12 cellular contexts compared by ENCODE assay signal in genomic region chr3:50122071-50122470, GRCh38. TPM values are rescaled to one million over a fixed set of nuclear protein-coding genes. Genes with fewer than 3 reads are reported as not detected.
DNase-seq lines count a peak whose midpoint lies in the region; ATAC-seq and TF ChIP-seq lines count a peak whose summit lies in the region.
"Had no signal": no experiment of that assay in that cellular context is flagged by ENCODE, and none has a peak within 500 bp of the region (broad histone marks: within the 10 kb centered on the region; RNA-seq: fewer than 3 reads in every experiment).

No MANE protein-coding gene starts in this region.

- H3K27ac ChIP-seq in WERI-Rb-1: peak overlapping the region; percentile 86

- DNase-seq in left ventricle myocardium superior (no peak), cardiac septum (ENCODE audit: low spot score) (no peak), WERI-Rb-1 (peak; percentile 63), fibroblast of peridontal ligament (ENCODE audit: extremely low read depth) (peak; percentile 23), ureter (ENCODE audit: low spot score) (no peak), NCI-H2107 (lab: John Stamatoyannopoulos, UW) (no peak)
- no peak for DNase-seq in stimulated activated effector memory CD8-positive, alpha-beta T cell treated with anti-CD3 and anti-CD28 coated beads, Interleukin-12 subunit alpha, Interleukin-12 subunit beta, amount 100 ng/mL, for 72 hours (ENCODE audit: low spot score in 2 of 2)
- DNase-seq: cortex of kidney had no signal

- peak overlapping the region; percentile 79 for H3K27ac Mint-ChIP-seq in stimulated activated effector memory CD8-positive, alpha-beta T cell treated with anti-CD3 and anti-CD28 coated beads, Interleukin-12 subunit alpha, Interleukin-12 subunit beta, amount 100 ng/mL, for 72 hours
- H3K27ac Mint-ChIP-seq: activated naive CD8-positive, alpha-beta T cell treated with anti-CD3 and anti-CD28 coated beads, Interleukin-2, amount 50 U/mL, for 24 hours; H9; memory B cell had no signal

- H3K9me3 Mint-ChIP-seq in stimulated activated effector memory CD8-positive, alpha-beta T cell treated with anti-CD3 and anti-CD28 coated beads, Interleukin-12 subunit alpha, Interleukin-12 subunit beta, amount 100 ng/mL, for 72 hours: no peaks in the 10 kb centered on the region
- H3K9me3 Mint-ChIP-seq: activated naive CD8-positive, alpha-beta T cell treated with anti-CD3 and anti-CD28 coated beads, Interleukin-2, amount 50 U/mL, for 24 hours; H9; memory B cell had no signal

- no peak overlapping the region for H3K4me3 ChIP-seq in WERI-Rb-1 (ENCODE audit: low read depth, low read length)

- intact Hi-C loops in left ventricle myocardium superior (cut with micrococcal nuclease): loop anchor here (5.0 kb wide), 1 partner anchor 65 kb away; no protein-coding TSS in a partner anchor
- intact Hi-C loops in cardiac septum (cut with DNase I): loop anchor here (5.0 kb wide), 1 partner anchor 150 kb away; no protein-coding TSS in a partner anchor

- peaks cover 9% of the 10 kb centered on the region for H3K4me1 Mint-ChIP-seq in stimulated activated effector memory CD8-positive, alpha-beta T cell treated with anti-CD3 and anti-CD28 coated beads, Interleukin-12 subunit alpha, Interleukin-12 subunit beta, amount 100 ng/mL, for 72 hours
- H3K4me1 Mint-ChIP-seq: activated naive CD8-positive, alpha-beta T cell treated with anti-CD3 and anti-CD28 coated beads, Interleukin-2, amount 50 U/mL, for 24 hours; memory B cell had no signal

- H3K9me3 ChIP-seq in WERI-Rb-1 (ENCODE audit: severe bottlenecking): no peaks in the 10 kb centered on the region

- ATAC-seq in left ventricle myocardium superior (peak; percentile 5), GM21576 (IDR thresholded peaks at IDR 0.05; ENCODE audit: unreplicated experiment) (no peak)
- ATAC-seq in stimulated activated effector memory CD8-positive, alpha-beta T cell treated with anti-CD3 and anti-CD28 coated beads, Interleukin-12 subunit alpha, Interleukin-12 subunit beta, amount 100 ng/mL, for 72 hours: no peak

- H3K36me3 ChIP-seq in WERI-Rb-1: peaks cover 43% of the 10 kb centered on the region

- peak; percentile 41 for TF ChIP-seq CTCF in WERI-Rb-1 (IDR thresholded peaks at IDR 0.05; ENCODE audit: low read depth, low read length)

- no peak overlapping the region for H3K4me3 Mint-ChIP-seq in stimulated activated effector memory CD8-positive, alpha-beta T cell treated with anti-CD3 and anti-CD28 coated beads, Interleukin-12 subunit alpha, Interleukin-12 subunit beta, amount 100 ng/mL, for 72 hours
- H3K4me3 Mint-ChIP-seq: activated naive CD8-positive, alpha-beta T cell treated with anti-CD3 and anti-CD28 coated beads, Interleukin-2, amount 50 U/mL, for 24 hours; H9; memory B cell had no signal

- H3K36me3 Mint-ChIP-seq in stimulated activated effector memory CD8-positive, alpha-beta T cell treated with anti-CD3 and anti-CD28 coated beads, Interleukin-12 subunit alpha, Interleukin-12 subunit beta, amount 100 ng/mL, for 72 hours: peaks cover 78% of the 10 kb centered on the region

- H3K27me3 ChIP-seq in WERI-Rb-1 (ENCODE audit: insufficient read depth, low read depth, severe bottlenecking): no peaks in the 10 kb centered on the region

RNA-seq across cellular contexts. Expression of gene SEMA3F, which starts 33.1 kb away (rescaled TPM):
- total RNA-seq in left ventricle myocardium superior (11.4 TPM), cardiac septum (10.0 TPM), ureter (132 TPM)

RNA-seq across cellular contexts. Expression of gene RBM5, which starts 33.4 kb away (rescaled TPM):
- total RNA-seq in left ventricle myocardium superior (73.8 TPM), cardiac septum (85.3 TPM), ureter (220 TPM)

Comparison
In these comparisons a context has a peak if more than half of its experiments do, and no peak if none do; other contexts are left out.
1. DNase-seq: peak in WERI-Rb-1 (single experiment) and fibroblast of peridontal ligament (single experiment); none in left ventricle myocardium superior (single experiment), cardiac septum (single experiment), stimulated activated effector memory CD8-positive, alpha-beta T cell treated with anti-CD3 and anti-CD28 coated beads, Interleukin-12 subunit alpha, Interleukin-12 subunit beta, amount 100 ng/mL, for 72 hours (0 of 2), ureter (single experiment) and NCI-H2107 (single experiment).
2. RNA of gene SEMA3F, which starts 33.1 kb away (total RNA-seq): 132 TPM in ureter (single experiment); 11.4 TPM in left ventricle myocardium superior (single experiment) and 10.0 TPM in cardiac septum (single experiment); every median in the first group is over 10 times any median in the second.